In genomic region chr10:31771345-31771831, GRCh38 we compare ENCODE assay signal across 24 cellular contexts.
DNase-seq lines count a peak whose midpoint lies in the region; ATAC-seq and TF ChIP-seq lines count a peak whose summit lies in the region.
"Had no signal": no experiment of that assay in that cellular context is flagged by ENCODE, and none has a peak within 500 bp of the region (broad histone marks: within the 10 kb centered on the region; RNA-seq: fewer than 3 reads in every experiment).

No MANE protein-coding gene starts in this region.

- H3K27ac ChIP-seq in SK-N-SH (ENCODE audit: low read depth in 2 of 2, low read length in 1 of 2) = no peak overlapping the region
- H3K27ac ChIP-seq: 22Rv1, brain microvascular endothelial cell, left lung, neutrophil had no signal

- BruUV-seq in Calu3 (replicated peaks; lab: Mats Ljungman, UMichigan) = no TSS peak

- no peak for TF ChIP-seq RAD21 in SK-N-SH (IDR thresholded peaks at IDR 0.05; ENCODE audit: low read length)

- H3K9me3 Mint-ChIP-seq in Calu3 (ENCODE audit: low read depth, unreplicated experiment) = no peaks in the 10 kb centered on the region
- H3K9me3 Mint-ChIP-seq: activated naive CD4-positive, alpha-beta T cell treated with anti-CD3 and anti-CD28 coated beads, Interleukin-2, amount 50 U/mL, for 24 hours; type B pancreatic cell had no signal

- H3K27ac Mint-ChIP-seq in Calu3 (ENCODE audit: unreplicated experiment) = no peak overlapping the region
- H3K27ac Mint-ChIP-seq: activated CD8-positive, alpha-beta T cell treated with anti-CD3 and anti-CD28 coated beads, Interleukin-2, amount 10 ng/mL, durations not matched to agents 7 days and 5 days; activated naive CD4-positive, alpha-beta T cell treated with anti-CD3 and anti-CD28 coated beads, Interleukin-2, amount 50 U/mL, for 24 hours; dendritic cell treated with granulocyte-macrophage colony-stimulating factor and Interleukin-4, amounts not matched to agents 40 ng/mL and 50 ng/mL, for 4 days; IgD-negative memory B cell; type B pancreatic cell had no signal

- H3K79me2 ChIP-seq in SK-N-SH (ENCODE audit: insufficient read depth) = no peaks in the 10 kb centered on the region

- no peaks in the 10 kb centered on the region for H3K9me3 ChIP-seq in SK-N-SH
- no peaks in the 10 kb centered on the region for H3K9me3 ChIP-seq in mucosa of descending colon
- H3K9me3 ChIP-seq: neutrophil had no signal

- H3K4me1 ChIP-seq in SK-N-SH (ENCODE audit: control insufficient read depth in 1 of 2, insufficient read depth in 2 of 2, low read depth in 1 of 2, low read length in 1 of 2) = peaks cover 7 to 21% of the 10 kb centered on the region in 2 experiments; a peak in 2 of 4 replicates
- H3K4me1 ChIP-seq in mucosa of descending colon (ENCODE audit: low read depth) = no peaks in the 10 kb centered on the region
- H3K4me1 ChIP-seq: left lung had no signal

- H3K4me3 ChIP-seq in SK-N-SH (ENCODE audit: low read depth in 2 of 2, low read length in 1 of 2) = no peak overlapping the region
- H3K4me3 ChIP-seq in fibroblast of pulmonary artery (replicated peaks; ENCODE audit: low read depth, low read length) = no peak overlapping the region
- no peak overlapping the region for H3K4me3 ChIP-seq in mucosa of descending colon
- H3K4me3 ChIP-seq: left lung had no signal

- no peaks in the 10 kb centered on the region for H4K20me1 ChIP-seq in SK-N-SH (ENCODE audit: insufficient read depth)

- DNase-seq in SK-N-SH (no peak), fibroblast of pulmonary artery (ENCODE audit: low read depth) (peak; percentile 74), mucosa of descending colon (no peak), NK-92 (lab: John Stamatoyannopoulos, UW; ENCODE audit: unreplicated experiment) (no peak), Calu3 (no peak), dedifferentiated amniotic fluid mesenchymal stem cell (ENCODE audit: extremely low spot score) (no peak)
- DNase-seq: activated CD8-positive, alpha-beta T cell treated with anti-CD3 and anti-CD28 coated beads, Interleukin-2, amount 10 ng/mL, durations not matched to agents 7 days and 5 days; activated T-cell treated with anti-CD3 and anti-CD28 coated beads, Interleukin-2, amount 50 U/mL, for 48 hours; brain microvascular endothelial cell; GF-D8; left lung; NCI-H1694; NCI-H82; stimulated activated CD4-positive, alpha-beta T cell treated with anti-CD3 and anti-CD28 coated beads, Interleukin-2, amount 100 ng/mL, for 24 hours; stimulated activated naive CD8-positive, alpha-beta T cell treated with anti-CD3 and anti-CD28 coated beads, Interleukin-15, Interleukin-2, amounts not matched to agents 100 U/mL and 50 U/mL, for 24 hours had no signal

- H3K4me2 ChIP-seq in SK-N-SH = no peak overlapping the region

- no peaks in the 10 kb centered on the region for H3K27me3 ChIP-seq in SK-N-SH (ENCODE audit: insufficient read depth)
- H3K27me3 ChIP-seq: brain microvascular endothelial cell, left lung, neutrophil had no signal

- H3K9ac ChIP-seq in SK-N-SH = no peak overlapping the region

- H3K9me2 ChIP-seq in SK-N-SH = no peaks in the 10 kb centered on the region

- CTCF ChIA-PET in SK-N-SH (lab: Yijun Ruan, JAX) = interaction anchor here (0.6 kb wide), 1 partner anchor 182 kb away, joined by 3 read pairs; no protein-coding TSS in a partner anchor
- CTCF ChIA-PET in Calu3 (lab: Charles Lee) = interaction anchor here (0.7 kb wide), 1 partner anchor 259 kb away, joined by 3 read pairs; no protein-coding TSS in a partner anchor

- H3F3A ChIP-seq in SK-N-SH (replicated peaks; ENCODE audit: insufficient read depth) = peaks cover 30% of the 10 kb centered on the region

- H3K4me1 Mint-ChIP-seq in Calu3 (ENCODE audit: low read depth, unreplicated experiment) = no peaks in the 10 kb centered on the region
- H3K4me1 Mint-ChIP-seq: IgD-negative memory B cell had no signal

- TF ChIP-seq CTCF in SK-N-SH (IDR thresholded peaks at IDR 0.05) (no peak), fibroblast of pulmonary artery (IDR thresholded peaks at IDR 0.05; ENCODE audit: low read length, missing control alignments) (no peak), mucosa of descending colon (IDR thresholded peaks at IDR 0.05) (no peak), Calu3 (IDR thresholded peaks at IDR 0.05; ENCODE audit: unreplicated experiment) (no peak)

- H3K36me3 Mint-ChIP-seq in Calu3 (ENCODE audit: insufficient read depth, unreplicated experiment) = no peaks in the 10 kb centered on the region
- H3K36me3 Mint-ChIP-seq: activated naive CD4-positive, alpha-beta T cell treated with anti-CD3 and anti-CD28 coated beads, Interleukin-2, amount 50 U/mL, for 24 hours; IgD-negative memory B cell; type B pancreatic cell had no signal

- 93% methylated on average over 6 of the region's 9 CpGs for WGBS in SK-N-SH (ENCODE audit: low lambda C conversion rate)

- ATAC-seq in SK-N-SH treated with all-trans-retinoic acid at 6 μM for 48 hours (no peak; the same call in 2 of the 3 replicates), mucosa of descending colon (peak; percentile 23), HG02970 (IDR thresholded peaks at IDR 0.05; ENCODE audit: low FRiP score, unreplicated experiment) (no peak)
- ATAC-seq: activated CD4-positive, CD25-positive, alpha-beta regulatory T cell treated with anti-CD3 and anti-CD28 coated beads, Interleukin-2, amount 50 U/mL, for 24 hours; activated CD8-positive, alpha-beta T cell treated with anti-CD3 and anti-CD28 coated beads, Interleukin-2, amount 10 ng/mL, durations not matched to agents 7 days and 5 days; left lung; stimulated activated naive CD8-positive, alpha-beta T cell treated with anti-CD3 and anti-CD28 coated beads, Interleukin-15, Interleukin-2, amounts not matched to agents 100 U/mL and 50 U/mL, for 24 hours had no signal

- H2AFZ ChIP-seq in SK-N-SH (ENCODE audit: low read depth) = no peak overlapping the region

- no peak overlapping the region for H3K4me3 Mint-ChIP-seq in Calu3 (ENCODE audit: low read depth, unreplicated experiment)
- H3K4me3 Mint-ChIP-seq: activated CD8-positive, alpha-beta T cell treated with anti-CD3 and anti-CD28 coated beads, Interleukin-2, amount 10 ng/mL, durations not matched to agents 7 days and 5 days; activated naive CD4-positive, alpha-beta T cell treated with anti-CD3 and anti-CD28 coated beads, Interleukin-2, amount 50 U/mL, for 24 hours; dendritic cell treated with granulocyte-macrophage colony-stimulating factor and Interleukin-4, amounts not matched to agents 40 ng/mL and 50 ng/mL, for 4 days; IgD-negative memory B cell; type B pancreatic cell had no signal

- intact Hi-C loops in mucosa of descending colon (cut with DNase I, micrococcal nuclease) = no loop called here
- intact Hi-C loops in Calu3 (cut with micrococcal nuclease; ENCODE audit: unreplicated experiment) = no loop called here

- H3K27me3 Mint-ChIP-seq in Calu3 (ENCODE audit: unreplicated experiment) = no peaks in the 10 kb centered on the region
- H3K27me3 Mint-ChIP-seq: activated naive CD4-positive, alpha-beta T cell treated with anti-CD3 and anti-CD28 coated beads, Interleukin-2, amount 50 U/mL, for 24 hours; dendritic cell treated with granulocyte-macrophage colony-stimulating factor and Interleukin-4, amounts not matched to agents 40 ng/mL and 50 ng/mL, for 4 days; IgD-negative memory B cell; type B pancreatic cell had no signal

- POLR2A ChIA-PET in SK-N-SH (lab: Yijun Ruan, JAX) = no interaction called here

- TF ChIP-seq EP300 in SK-N-SH (IDR thresholded peaks at IDR 0.05; ENCODE audit: borderline replicate concordance in 1 of 2, low read depth in 1 of 2, low read length in 1 of 2) = no peak

- no peaks in the 10 kb centered on the region for H3K36me3 ChIP-seq in SK-N-SH (replicated peaks in 1 of 2; ENCODE audit: control insufficient read depth in 1 of 2, insufficient read depth in 2 of 2, low read length in 1 of 2)
- no peaks in the 10 kb centered on the region for H3K36me3 ChIP-seq in mucosa of descending colon (ENCODE audit: low read depth)
- H3K36me3 ChIP-seq: brain microvascular endothelial cell, left lung, neutrophil had no signal

TF ChIP-seq in SK-N-SH, 30 proteins besides CTCF, POLR2A, EP300 and RAD21:
- TF ChIP-seq GABPA (IDR thresholded peaks at IDR 0.05; ENCODE audit: low read depth) (no peak), TCF12 (IDR thresholded peaks at IDR 0.05) (peak; percentile 51; the same call in 1 of the 2 replicates)
TF ChIP-seq in SK-N-SH: peak in this region for 1.

TF ChIP-seq in SK-N-SH treated with all-trans-retinoic acid at 6 μM for 48 hours, 23 proteins besides CTCF, POLR2A, EP300 and RAD21 (continues in another document):
- TF ChIP-seq RARB (CRISPR knock-in tag; IDR thresholded peaks at IDR 0.05) = no peak
- TF ChIP-seq ISL1 (CRISPR knock-in tag; IDR thresholded peaks at IDR 0.05) = no peak
- no peak for TF ChIP-seq ZNF565 (CRISPR knock-in tag; conservative IDR thresholded peaks at IDR 0.05; ENCODE audit: low read depth)
- TF ChIP-seq CREB5 (CRISPR knock-in tag; IDR thresholded peaks at IDR 0.05; ENCODE audit: low read depth) = no peak
- TF ChIP-seq GLIS3 (CRISPR knock-in tag; IDR thresholded peaks at IDR 0.05) = no peak
- TF ChIP-seq ESRRG (CRISPR knock-in tag; IDR thresholded peaks at IDR 0.05) = no peak
